ENCODE assay signal across 1 cellular context in the genomic region with DNA sequence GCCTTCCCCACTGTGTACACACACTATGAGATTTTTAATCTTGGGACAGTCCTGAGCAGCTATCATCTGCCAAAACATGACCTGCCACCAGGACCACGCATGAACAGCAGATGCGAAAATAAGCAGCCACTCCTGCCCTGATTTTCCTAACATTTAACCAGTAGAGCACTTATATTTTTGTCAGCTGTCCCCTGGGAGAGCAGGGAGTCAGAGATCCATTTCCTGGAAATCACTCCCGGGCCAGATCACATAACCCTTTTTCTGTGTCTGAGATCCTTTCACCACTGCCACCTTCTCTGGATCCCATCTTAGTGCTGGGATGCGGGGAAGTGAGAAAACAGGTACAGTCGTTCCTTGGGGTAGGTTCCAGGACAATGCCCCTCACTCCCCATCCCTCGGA.
TF ChIP-seq lines count a peak whose summit lies in the region.

No MANE protein-coding gene starts in this region.

TF ChIP-seq in H1, 55 proteins besides CTCF, POLR2A, EP300 and RAD21:
- TF ChIP-seq, protein P1, sequence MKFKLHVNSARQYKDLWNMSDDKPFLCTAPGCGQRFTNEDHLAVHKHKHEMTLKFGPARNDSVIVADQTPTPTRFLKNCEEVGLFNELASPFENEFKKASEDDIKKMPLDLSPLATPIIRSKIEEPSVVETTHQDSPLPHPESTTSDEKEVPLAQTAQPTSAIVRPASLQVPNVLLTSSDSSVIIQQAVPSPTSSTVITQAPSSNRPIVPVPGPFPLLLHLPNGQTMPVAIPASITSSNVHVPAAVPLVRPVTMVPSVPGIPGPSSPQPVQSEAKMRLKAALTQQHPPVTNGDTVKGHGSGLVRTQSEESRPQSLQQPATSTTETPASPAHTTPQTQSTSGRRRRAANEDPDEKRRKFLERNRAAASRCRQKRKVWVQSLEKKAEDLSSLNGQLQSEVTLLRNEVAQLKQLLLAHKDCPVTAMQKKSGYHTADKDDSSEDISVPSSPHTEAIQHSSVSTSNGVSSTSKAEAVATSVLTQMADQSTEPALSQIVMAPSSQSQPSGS (IDR thresholded peaks at IDR 0.05; ENCODE audit: low read length) = no peak
- no peak for TF ChIP-seq RFX5 (IDR thresholded peaks at IDR 0.05; ENCODE audit: borderline replicate concordance, low read depth, low read length)
TF ChIP-seq in H1: peak in this region for 0.
